ENCODE assay signal across 19 cellular contexts in genomic region chr16:79618712-79619050, GRCh38. TPM values are rescaled to one million over a fixed set of nuclear protein-coding genes. Genes with fewer than 3 reads are reported as not detected.
DNase-seq lines count a peak whose midpoint lies in the region; ATAC-seq, FAIRE-seq and TF ChIP-seq lines count a peak whose summit lies in the region.
"Had no signal": no experiment of that assay in that cellular context is flagged by ENCODE, and none has a peak within 500 bp of the region (broad histone marks: within the 10 kb centered on the region; RNA-seq: fewer than 3 reads in every experiment).

No MANE protein-coding gene starts in this region.

- H3K9me3 Mint-ChIP-seq in activated T-cell treated with anti-CD3 and anti-CD28 coated beads, Interleukin-2, amount 50 U/mL, for 24 hours = no peaks in the 10 kb centered on the region
- no peaks in the 10 kb centered on the region for H3K9me3 Mint-ChIP-seq in stimulated activated effector memory CD8-positive, alpha-beta T cell treated with anti-CD3 and anti-CD28 coated beads, Interleukin-12 subunit alpha, Interleukin-12 subunit beta, amount 100 ng/mL, for 72 hours

- TF ChIP-seq EP300 in H1 (IDR thresholded peaks at IDR 0.05; ENCODE audit: borderline replicate concordance in 1 of 2, low read depth in 2 of 2, low read length in 2 of 2) = no peak

- ATAC-seq in stimulated activated effector memory CD8-positive, alpha-beta T cell treated with anti-CD3 and anti-CD28 coated beads, Interleukin-12 subunit alpha, Interleukin-12 subunit beta, amount 100 ng/mL, for 72 hours = peak; percentile 95
- no peak for ATAC-seq in upper lobe of right lung
- ATAC-seq in GM21529 (IDR thresholded peaks at IDR 0.05; ENCODE audit: unreplicated experiment) = no peak
- no peak for ATAC-seq in GM18519 (IDR thresholded peaks at IDR 0.05; ENCODE audit: low FRiP score, unreplicated experiment)
- ATAC-seq: gastroesophageal sphincter, HepG2, left ventricle myocardium superior, SK-N-SH treated with all-trans-retinoic acid at 6 μM for 48 hours had no signal

- H3K4me1 ChIP-seq in H1 (replicated peaks in 1 of 4; ENCODE audit: control insufficient read depth in 3 of 4, insufficient read depth in 4 of 4, low read length in 3 of 4) (no peaks in the 10 kb centered on the region), upper lobe of right lung (no peaks in the 10 kb centered on the region)
- H3K4me1 ChIP-seq: gastroesophageal sphincter had no signal

- no peaks in the 10 kb centered on the region for H3K79me2 ChIP-seq in H1 (ENCODE audit: control insufficient read depth in 1 of 2, insufficient read depth in 2 of 2, low read length in 2 of 2)

- H2BK5ac ChIP-seq in H1 (ENCODE audit: low read depth, low read length) = no peak overlapping the region

- H3K4me3 Mint-ChIP-seq in activated T-cell treated with anti-CD3 and anti-CD28 coated beads, Interleukin-2, amount 50 U/mL, for 24 hours = peak overlapping the region; percentile 36
- H3K4me3 Mint-ChIP-seq in stimulated activated effector memory CD8-positive, alpha-beta T cell treated with anti-CD3 and anti-CD28 coated beads, Interleukin-12 subunit alpha, Interleukin-12 subunit beta, amount 100 ng/mL, for 72 hours = peak overlapping the region; percentile 76
- H3K4me3 Mint-ChIP-seq: CD14-positive monocyte had no signal

- H4K20me1 ChIP-seq in H1 (replicated peaks in 1 of 2; ENCODE audit: control insufficient read depth in 1 of 2, insufficient read depth in 2 of 2, low read length in 2 of 2) = no peaks in the 10 kb centered on the region

- 0 out of 2 replicates have a peak overlapping the region, but pooled peaks have one; percentile 60 for H4K8ac ChIP-seq in H1 (ENCODE audit: extremely low read depth, insufficient read depth, low read length)

- H2BK20ac ChIP-seq in H1 (ENCODE audit: low read length) = no peak overlapping the region

- no peak overlapping the region for H4K91ac ChIP-seq in H1 (replicated peaks; ENCODE audit: insufficient read length, low read length)

- peaks cover 35% of the 10 kb centered on the region for H3K4me1 Mint-ChIP-seq in activated T-cell treated with anti-CD3 and anti-CD28 coated beads, Interleukin-2, amount 50 U/mL, for 24 hours (ENCODE audit: low read depth)
- peaks cover 51% of the 10 kb centered on the region for H3K4me1 Mint-ChIP-seq in stimulated activated effector memory CD8-positive, alpha-beta T cell treated with anti-CD3 and anti-CD28 coated beads, Interleukin-12 subunit alpha, Interleukin-12 subunit beta, amount 100 ng/mL, for 72 hours
- H3K4me1 Mint-ChIP-seq: CD14-positive monocyte had no signal

- H3K27me3 ChIP-seq in H1 (replicated peaks in 1 of 4; ENCODE audit: control insufficient read depth in 3 of 4, extremely low read depth in 1 of 4, insufficient read depth in 3 of 4, low read length in 3 of 4) = no peaks in the 10 kb centered on the region
- no peaks in the 10 kb centered on the region for H3K27me3 ChIP-seq in upper lobe of right lung
- H3K27me3 ChIP-seq: ovary had no signal

- intact Hi-C loops in upper lobe of right lung (cut with DNase I) = no loop called here

- CTCF ChIA-PET in H1 (lab: Charles Lee; ENCODE audit: partially characterized antibody) = no interaction called here

- H2AFZ ChIP-seq in H1 (ENCODE audit: low read length) = no peak overlapping the region
- H2AFZ ChIP-seq: PC-9 had no signal

- FAIRE-seq in H1 (lab: Jason Lieb, UNC) = no peak
- FAIRE-seq: GM18507, HepG2 had no signal

- no peak overlapping the region for H3K23ac ChIP-seq in H1 (ENCODE audit: insufficient read length)

- no peak overlapping the region for H3K27ac ChIP-seq in H1 (ENCODE audit: low read depth, low read length)
- no peak overlapping the region for H3K27ac ChIP-seq in upper lobe of right lung
- H3K27ac ChIP-seq: gastroesophageal sphincter, ovary, PC-9 had no signal

- no peak overlapping the region for H2AK5ac ChIP-seq in H1 (ENCODE audit: low read depth, low read length)

- POLR2A ChIA-PET in H1 (lab: Charles Lee; ENCODE audit: partially characterized antibody) = no interaction called here

- no peaks in the 10 kb centered on the region for H3K36me3 Mint-ChIP-seq in activated T-cell treated with anti-CD3 and anti-CD28 coated beads, Interleukin-2, amount 50 U/mL, for 24 hours (ENCODE audit: low read depth)
- peaks cover 8% of the 10 kb centered on the region for H3K36me3 Mint-ChIP-seq in stimulated activated effector memory CD8-positive, alpha-beta T cell treated with anti-CD3 and anti-CD28 coated beads, Interleukin-12 subunit alpha, Interleukin-12 subunit beta, amount 100 ng/mL, for 72 hours
- H3K36me3 Mint-ChIP-seq: CD14-positive monocyte had no signal

- H3K4me2 ChIP-seq in H1 (ENCODE audit: insufficient read depth in 1 of 2, low read depth in 2 of 2, low read length in 2 of 2) = no peak overlapping the region
- H3K4me2 ChIP-seq: PC-9 had no signal

- TF ChIP-seq RAD21 in H1 (IDR thresholded peaks at IDR 0.05 in 1 of 2, conservative IDR thresholded peaks at IDR 0.05 in 1 of 2; ENCODE audit: low read depth in 2 of 2, low read length in 2 of 2) = no peak

- no peaks in the 10 kb centered on the region for H3K79me1 ChIP-seq in H1 (ENCODE audit: low read depth, low read length)

- no peak overlapping the region for H3K56ac ChIP-seq in H1 (replicated peaks; ENCODE audit: insufficient read length, low read depth, low read length)

- peak overlapping the region; percentile 85 for H3K27ac Mint-ChIP-seq in activated T-cell treated with anti-CD3 and anti-CD28 coated beads, Interleukin-2, amount 50 U/mL, for 24 hours
- peak overlapping the region; percentile 97 for H3K27ac Mint-ChIP-seq in stimulated activated effector memory CD8-positive, alpha-beta T cell treated with anti-CD3 and anti-CD28 coated beads, Interleukin-12 subunit alpha, Interleukin-12 subunit beta, amount 100 ng/mL, for 72 hours
- H3K27ac Mint-ChIP-seq: CD14-positive monocyte had no signal

- H3K14ac ChIP-seq in H1 (ENCODE audit: insufficient read length) = no peak overlapping the region

- no peak overlapping the region for H3K4ac ChIP-seq in H1 (replicated peaks; ENCODE audit: insufficient read length, low read depth, low read length)

- H3K27me3 Mint-ChIP-seq in activated T-cell treated with anti-CD3 and anti-CD28 coated beads, Interleukin-2, amount 50 U/mL, for 24 hours = peaks cover 34% of the 10 kb centered on the region

- no peak overlapping the region for H2BK12ac ChIP-seq in H1 (ENCODE audit: low read depth, low read length)

- no peak overlapping the region for H2BK15ac ChIP-seq in H1 (ENCODE audit: low read length)

- TF ChIP-seq CTCF in H1 (IDR thresholded peaks at IDR 0.05; ENCODE audit: control extremely low read depth in 1 of 3, insufficient read depth in 1 of 3, low read depth in 1 of 3, low read length in 3 of 3) (no peak), upper lobe of right lung (IDR thresholded peaks at IDR 0.05) (no peak)

- 81% methylated on average over 6 of the region's 7 CpGs; no CpG with 5 or more reads in 1 of the 2 experiments for WGBS in H1 (ENCODE audit: extremely low coverage in 1 of 2, insufficient coverage in 1 of 2, insufficient read length in 1 of 2, insufficient replicate concordance in 2 of 2, low coverage in 1 of 2, low lambda C conversion rate in 2 of 2, missing lambda C conversion rate in 1 of 2), 2 experiments

- H3K9me3 ChIP-seq in H1 (ENCODE audit: insufficient read depth in 2 of 2, low read depth in 1 of 2, low read length in 1 of 2) (no peaks in the 10 kb centered on the region), upper lobe of right lung (no peaks in the 10 kb centered on the region)
- H3K9me3 ChIP-seq: gastroesophageal sphincter, ovary had no signal

- H4K5ac ChIP-seq in H1 (ENCODE audit: insufficient read length, low read depth, low read length) = no peak overlapping the region

- H3K4me3 ChIP-seq in H1 (ENCODE audit: extremely low read depth in 1 of 4, insufficient read depth in 2 of 4, low read depth in 3 of 4, low read length in 4 of 4) (no peak overlapping the region), upper lobe of right lung (no peak overlapping the region)
- H3K4me3 ChIP-seq: gastroesophageal sphincter, ovary, PC-9 had no signal

- no peak overlapping the region for H3K18ac ChIP-seq in H1 (ENCODE audit: extremely low read depth, low read length)

- no peak overlapping the region for H2BK120ac ChIP-seq in H1 (replicated peaks; ENCODE audit: low read depth, low read length)

- no peak for TF ChIP-seq POLR2A in H1 (IDR thresholded peaks at IDR 0.05; ENCODE audit: control extremely low read depth in 1 of 2, low read depth in 2 of 2, low read length in 2 of 2)

- H3K36me3 ChIP-seq in H1 (ENCODE audit: control insufficient read depth in 2 of 4, insufficient read depth in 4 of 4, low read length in 3 of 4) (no peaks in the 10 kb centered on the region), upper lobe of right lung (no peaks in the 10 kb centered on the region)
- H3K36me3 ChIP-seq: gastroesophageal sphincter, ovary had no signal

- no peaks in the 10 kb centered on the region for H3K23me2 ChIP-seq in H1 (ENCODE audit: low read depth, low read length)

- no peak overlapping the region for H3K9ac ChIP-seq in H1 (replicated peaks in 1 of 4; ENCODE audit: extremely low read depth in 1 of 4, low read depth in 3 of 4, low read length in 3 of 4)

- DNase-seq in activated T-cell treated with anti-CD3 and anti-CD28 coated beads for 48 hours (ENCODE audit: low read depth) (peak; percentile 38), activated T-cell treated with anti-CD3 and anti-CD28 coated beads for 4 hours (no peak), H1 (ENCODE audit: low read depth in 1 of 2, low spot score in 2 of 2) (no peak), upper lobe of right lung (no peak)
- peak; percentile 66 for DNase-seq in activated T-cell treated with anti-CD3 and anti-CD28 coated beads, Interleukin-2, amount 50 U/mL, for 24 hours
- DNase-seq in stimulated activated effector memory CD8-positive, alpha-beta T cell treated with anti-CD3 and anti-CD28 coated beads, Interleukin-12 subunit alpha, Interleukin-12 subunit beta, amount 100 ng/mL, for 72 hours (ENCODE audit: low spot score in 2 of 2) = peak; percentile 58 to 84
- DNase-seq: erythroblast, left ventricle myocardium superior, NCI-H2081, NCI-H748 treated with DMSO at 0.1 percent for 48 hours, ovary, PC-9 had no signal

TF ChIP-seq in H1, 55 proteins besides CTCF, POLR2A, EP300 and RAD21 (continues in another document):
- no peak for TF ChIP-seq TAF1 (IDR thresholded peaks at IDR 0.05; ENCODE audit: low read depth, low read length)
- TF ChIP-seq CHD2 (IDR thresholded peaks at IDR 0.05; ENCODE audit: low read length) = no peak
- no peak for TF ChIP-seq POLR2AphosphoS5 (IDR thresholded peaks at IDR 0.05; ENCODE audit: low read depth, low read length)
- TF ChIP-seq NANOG (IDR thresholded peaks at IDR 0.05; ENCODE audit: insufficient read depth, low read depth, low read length, poor library complexity, severe bottlenecking) = no peak

RNA-seq across cellular contexts. Expression of gene MAF, which starts 18.1 kb away (rescaled TPM):
- total RNA-seq in H1 (2021; fragmentation: NEBNext Ultra II Directional; extraction: Animal tissue kit (Norgen Biotek cat#: 25700)) = 2.7 TPM in 2 replicates
- 1.3 and 1.9 TPM in 2 replicates for polyA plus RNA-seq in H1 (2011; rRNA removed)
- polyA plus RNA-seq in H1 (2011; cell fraction: cytosol; rRNA removed) = 2.1 TPM
- polyA plus RNA-seq in H1 (2011; cell fraction: nucleus; rRNA removed) = 3.9 TPM
- polyA plus RNA-seq in H1 (2012, experiment 1 of 2) = 1.9 to 3.3 TPM (median 2.7 TPM) in 4 replicates
- 1.0 TPM for polyA plus RNA-seq in H1 (2012, experiment 2 of 2)
- 1.8 TPM for polyA plus RNA-seq in H1 (2013, experiment 1 of 2)
- polyA plus RNA-seq in H1 (2013, experiment 2 of 2) = 1.7 TPM
- polyA minus RNA-seq in H1 (2011; rRNA and poly(A)+ RNA removed) = 0.44 and 0.57 TPM in 2 replicates
- polyA minus RNA-seq in H1 (2011; cell fraction: cytosol; rRNA and poly(A)+ RNA removed) = 3.0 TPM
- polyA minus RNA-seq in H1 (2011; cell fraction: nucleus; rRNA and poly(A)+ RNA removed) = 3.2 TPM
- total RNA-seq in upper lobe of right lung = 66.4 TPM
- total RNA-seq: PC-9 had no signal

Comparison
In these comparisons a context has a peak if more than half of its experiments do, and no peak if none do; other contexts are left out.
1. DNase-seq: peak in activated T-cell treated with anti-CD3 and anti-CD28 coated beads for 48 hours (single experiment), activated T-cell treated with anti-CD3 and anti-CD28 coated beads, Interleukin-2, amount 50 U/mL, for 24 hours (single experiment) and stimulated activated effector memory CD8-positive, alpha-beta T cell treated with anti-CD3 and anti-CD28 coated beads, Interleukin-12 subunit alpha, Interleukin-12 subunit beta, amount 100 ng/mL, for 72 hours (2 of 2); none in activated T-cell treated with anti-CD3 and anti-CD28 coated beads for 4 hours (single experiment), H1 (0 of 2) and upper lobe of right lung (single experiment).
2. RNA of gene MAF, which starts 18.1 kb away (total RNA-seq): 66.4 TPM in upper lobe of right lung (single experiment); 2.7 TPM in H1; every median in the first group is over 10 times any median in the second.